ENCODE assay signal across 10 cellular contexts in the genomic region with DNA sequence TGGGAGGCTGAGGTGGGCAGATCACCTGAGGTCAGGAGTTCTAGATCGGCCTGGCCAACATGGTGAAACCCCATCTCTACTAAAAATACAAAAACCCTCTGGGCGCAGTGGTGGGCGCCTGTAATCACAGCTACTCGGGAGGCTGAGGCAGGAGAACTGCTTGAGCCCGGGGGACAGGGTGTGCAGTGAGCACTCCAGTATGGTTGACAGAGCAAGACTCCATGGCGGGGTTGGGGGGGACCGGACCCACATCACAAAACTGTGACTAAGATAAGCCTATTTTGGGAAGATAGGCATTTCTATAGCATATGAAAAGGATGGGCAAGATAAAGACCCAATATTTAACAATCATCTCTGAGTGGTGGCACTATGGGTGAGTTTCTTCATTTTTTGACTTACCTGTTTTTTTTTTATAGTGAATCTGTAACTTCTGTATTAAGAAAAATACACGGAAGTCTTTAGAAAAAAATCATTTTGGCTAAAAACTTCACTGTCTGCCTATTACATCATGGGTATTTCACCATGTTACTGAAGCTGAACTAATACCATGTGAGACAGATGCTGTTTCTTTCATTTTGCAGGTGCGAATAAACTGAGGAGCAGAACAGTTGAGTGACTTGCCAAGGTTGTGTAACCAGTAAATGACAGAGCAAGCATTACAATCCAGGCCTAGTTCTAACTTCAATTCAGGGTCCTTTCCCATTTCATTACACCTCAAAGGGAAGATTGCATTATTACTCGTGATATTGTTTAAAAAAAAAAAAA. TPM values are rescaled to one million over a fixed set of nuclear protein-coding genes. Genes with fewer than 3 reads are reported as not detected.
DNase-seq lines count a peak whose midpoint lies in the region; ATAC-seq and TF ChIP-seq lines count a peak whose summit lies in the region.
"Had no signal": no experiment of that assay in that cellular context is flagged by ENCODE, and none has a peak within 500 bp of the region (broad histone marks: within the 10 kb centered on the region; RNA-seq: fewer than 3 reads in every experiment).

No MANE protein-coding gene starts in this region.

- DNase-seq in GM23338 (ENCODE audit: low spot score) (no peak), Panc1 (ENCODE audit: low read depth, low spot score) (no peak), esophagus squamous epithelium (lab: John Stamatoyannopoulos, UW) (no peak), renal cortical epithelial cell (ENCODE audit: low read depth) (peak; percentile 63), ACHN (no peak), HK-2 (ENCODE audit: unreplicated experiment) (no peak)
- DNase-seq: caudate nucleus, NCI-H1436, T-helper 9 cell had no signal

- no peak overlapping the region for H3K27ac ChIP-seq in GM23338 (ENCODE audit: low read depth)
- peak overlapping the region; percentile 48; the same call in 1 of the 2 replicates for H3K27ac ChIP-seq in Panc1 (ENCODE audit: low read length)
- H3K27ac ChIP-seq in esophagus squamous epithelium, result peak overlapping the region in 3 of 4 donors; percentile 94 to 96 (median 95)

- intact Hi-C loops in Panc1 (cut with micrococcal nuclease; ENCODE audit: unreplicated experiment) (no loop called here), esophagus squamous epithelium (cut with DNase I) (no loop called here)

- H3K4me3 ChIP-seq in GM23338 (peak overlapping the region; percentile 99), Panc1 (ENCODE audit: low read depth in 2 of 2, low read length in 2 of 2) (peak overlapping the region in 1 of 2 experiments; percentile 75; a peak in 2 of 4 replicates), esophagus squamous epithelium (peak overlapping the region in 1 of 4 donors; percentile 93)

- H3K27ac Mint-ChIP-seq in GM23338, result peak overlapping the region; percentile 74; the same call in 1 of the 2 replicates

- H3K9me3 Mint-ChIP-seq in GM23338, result no peaks in the 10 kb centered on the region

- TSS peak; percentile 65 for BruUV-seq in Panc1 (replicated peaks; lab: Mats Ljungman, UMichigan)

- peaks cover 73% of the 10 kb centered on the region for H3K79me2 ChIP-seq in GM23338 (replicated peaks; ENCODE audit: insufficient read depth)

- CTCF ChIA-PET in Panc1 (lab: Charles Lee), result interaction anchor here (1.0 to 1.1 kb wide), 2 partner anchors 27 to 41 kb away, joined by 3 read pairs; no protein-coding TSS in a partner anchor

- TF ChIP-seq POLR2A in esophagus squamous epithelium (IDR thresholded peaks at IDR 0.05), result no peak

- no peaks in the 10 kb centered on the region for H3K9me2 ChIP-seq in GM23338 (ENCODE audit: insufficient read depth)

- H3K4me3 Mint-ChIP-seq in GM23338, result peak overlapping the region; percentile 99

- no peak for TF ChIP-seq CTCF in GM23338 (conservative IDR thresholded peaks at IDR 0.05; ENCODE audit: low read depth in 2 of 2)
- TF ChIP-seq CTCF in Panc1 (IDR thresholded peaks at IDR 0.05), result no peak
- no peak for TF ChIP-seq CTCF in esophagus squamous epithelium (IDR thresholded peaks at IDR 0.05)

- peaks cover 24% of the 10 kb centered on the region for H3K4me1 ChIP-seq in GM23338 (ENCODE audit: insufficient read depth)
- H3K4me1 ChIP-seq in Panc1 (ENCODE audit: control insufficient read depth, insufficient read depth, low read length), result peaks cover 19% of the 10 kb centered on the region
- H3K4me1 ChIP-seq in esophagus squamous epithelium, result peaks cover 27 to 57% (median 42%) of the 10 kb centered on the region in 3 donors

- H3K4me1 Mint-ChIP-seq in GM23338, result peaks cover 33% of the 10 kb centered on the region

- ATAC-seq in GM23338 (no peak), Panc1 (no peak), HG03196 (IDR thresholded peaks at IDR 0.05; ENCODE audit: unreplicated experiment) (no peak)

- H4K20me1 ChIP-seq in GM23338 (replicated peaks; ENCODE audit: insufficient read depth), result peaks cover 56% of the 10 kb centered on the region

- in situ Hi-C loops in Panc1 (cut with HindIII; ENCODE audit: low pct_unique_long_range_greater_than_20kb, low sequenced_read_pairs), result no loop called here
- in situ Hi-C loops in ACHN (cut with HindIII; ENCODE audit: low pct_ligation_motif_present, low pct_unique_long_range_greater_than_20kb, low sequenced_read_pairs), result no loop called here

- 68 to 79% methylated on average over 10 of the region's 10 CpGs for WGBS in esophagus squamous epithelium, 2 donors

- H3F3A ChIP-seq in GM23338 (replicated peaks; ENCODE audit: low read depth), result 0 out of 2 replicates have a peak, but pooled peaks cover 3% of the 10 kb centered on the region

- H3K27me3 Mint-ChIP-seq in GM23338 (ENCODE audit: insufficient read depth, low read depth, poor library complexity), result peaks cover 10% of the 10 kb centered on the region

- H3K27me3 ChIP-seq in GM23338 (ENCODE audit: insufficient read depth) (no peaks in the 10 kb centered on the region), Panc1 (ENCODE audit: control insufficient read depth, insufficient read depth, low read length) (no peaks in the 10 kb centered on the region), esophagus squamous epithelium (no peaks in the 10 kb centered on the region)

- no peaks in the 10 kb centered on the region for H3K36me3 ChIP-seq in GM23338 (ENCODE audit: insufficient read depth)
- peaks cover 15% of the 10 kb centered on the region for H3K36me3 ChIP-seq in Panc1 (ENCODE audit: control insufficient read depth, insufficient read depth, low read length)
- peaks cover 0 to 6% (median 0%) of the 10 kb centered on the region in 3 donors for H3K36me3 ChIP-seq in esophagus squamous epithelium

- no peak overlapping the region for H2AFZ ChIP-seq in GM23338

- H3K4me2 ChIP-seq in GM23338, result peak overlapping the region; percentile 92

- H3K9me3 ChIP-seq in Panc1 (ENCODE audit: control insufficient read depth, insufficient read depth, low read depth, low read length), result no peaks in the 10 kb centered on the region
- no peaks in the 10 kb centered on the region for H3K9me3 ChIP-seq in esophagus squamous epithelium

- peaks cover 33% of the 10 kb centered on the region for H3K36me3 Mint-ChIP-seq in GM23338 (ENCODE audit: low read depth)

- POLR2A ChIA-PET in Panc1 (lab: Charles Lee), result interaction anchor here (1.2 kb wide), 1 partner anchor 28 kb away, joined by 13 read pairs; a partner anchor contains a TSS

TF ChIP-seq in GM23338, 12 proteins besides CTCF, POLR2A, EP300 and RAD21:
- TF ChIP-seq, protein P1, sequence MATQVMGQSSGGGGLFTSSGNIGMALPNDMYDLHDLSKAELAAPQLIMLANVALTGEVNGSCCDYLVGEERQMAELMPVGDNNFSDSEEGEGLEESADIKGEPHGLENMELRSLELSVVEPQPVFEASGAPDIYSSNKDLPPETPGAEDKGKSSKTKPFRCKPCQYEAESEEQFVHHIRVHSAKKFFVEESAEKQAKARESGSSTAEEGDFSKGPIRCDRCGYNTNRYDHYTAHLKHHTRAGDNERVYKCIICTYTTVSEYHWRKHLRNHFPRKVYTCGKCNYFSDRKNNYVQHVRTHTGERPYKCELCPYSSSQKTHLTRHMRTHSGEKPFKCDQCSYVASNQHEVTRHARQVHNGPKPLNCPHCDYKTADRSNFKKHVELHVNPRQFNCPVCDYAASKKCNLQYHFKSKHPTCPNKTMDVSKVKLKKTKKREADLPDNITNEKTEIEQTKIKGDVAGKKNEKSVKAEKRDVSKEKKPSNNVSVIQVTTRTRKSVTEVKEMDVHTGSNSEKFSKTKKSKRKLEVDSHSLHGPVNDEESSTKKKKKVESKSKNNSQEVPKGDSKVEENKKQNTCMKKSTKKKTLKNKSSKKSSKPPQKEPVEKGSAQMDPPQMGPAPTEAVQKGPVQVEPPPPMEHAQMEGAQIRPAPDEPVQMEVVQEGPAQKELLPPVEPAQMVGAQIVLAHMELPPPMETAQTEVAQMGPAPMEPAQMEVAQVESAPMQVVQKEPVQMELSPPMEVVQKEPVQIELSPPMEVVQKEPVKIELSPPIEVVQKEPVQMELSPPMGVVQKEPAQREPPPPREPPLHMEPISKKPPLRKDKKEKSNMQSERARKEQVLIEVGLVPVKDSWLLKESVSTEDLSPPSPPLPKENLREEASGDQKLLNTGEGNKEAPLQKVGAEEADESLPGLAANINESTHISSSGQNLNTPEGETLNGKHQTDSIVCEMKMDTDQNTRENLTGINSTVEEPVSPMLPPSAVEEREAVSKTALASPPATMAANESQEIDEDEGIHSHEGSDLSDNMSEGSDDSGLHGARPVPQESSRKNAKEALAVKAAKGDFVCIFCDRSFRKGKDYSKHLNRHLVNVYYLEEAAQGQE (IDR thresholded peaks at IDR 0.05; ENCODE audit: unreplicated experiment), result no peak

RNA-seq across cellular contexts. Expression of a gene that starts 2.5 kb away (rescaled TPM):
- 233 TPM in 2 replicates for total RNA-seq in GM23338 (2014; rRNA removed; shearing (Covaris generic))
- 124 and 134 TPM in 2 replicates for polyA plus RNA-seq in GM23338 (2016; fragmentation: Nextera tagmentation; extraction: Ambion mirVana)
- total RNA-seq in Panc1 (2021; ENCODE audit: unreplicated experiment), result 160 TPM
- polyA plus RNA-seq in Panc1 (2012; ENCODE audit: insufficient read length), result 42.5 TPM
- total RNA-seq in esophagus squamous epithelium, result 10 to 100 TPM; 50.4 to 88.9 (median 64.1) TPM
- total RNA-seq in renal cortical epithelial cell, result 76.8 and 137 TPM in 2 replicates

RNA-seq across cellular contexts. Expression of a gene that starts 14.9 kb away (rescaled TPM):
- 87.0 and 109 TPM in 2 replicates for total RNA-seq in GM23338 (2014; rRNA removed; shearing (Covaris generic))
- 106 and 109 TPM in 2 replicates for polyA plus RNA-seq in GM23338 (2016; fragmentation: Nextera tagmentation; extraction: Ambion mirVana)
- total RNA-seq in Panc1 (2021; ENCODE audit: unreplicated experiment) (81.0 TPM), esophagus squamous epithelium (10 to 100 TPM; 67.7 to 92.3 (median 78.7) TPM), renal cortical epithelial cell (94.0 and 135 TPM in 2 replicates)
- polyA plus RNA-seq in Panc1 (2012; ENCODE audit: insufficient read length), result 118 TPM

RNA-seq across cellular contexts. Expression of a gene that starts 28.3 kb away (rescaled TPM):
- 16.6 and 17.2 TPM in 2 replicates for total RNA-seq in GM23338 (2014; rRNA removed; shearing (Covaris generic))
- polyA plus RNA-seq in GM23338 (2016; fragmentation: Nextera tagmentation; extraction: Ambion mirVana), result 4.1 and 5.8 TPM in 2 replicates
- 23.2 TPM for total RNA-seq in Panc1 (2021; ENCODE audit: unreplicated experiment)
- 24.7 TPM for polyA plus RNA-seq in Panc1 (2012; ENCODE audit: insufficient read length)
- total RNA-seq in esophagus squamous epithelium, result 10 to 100 TPM; 12.4 to 22.7 (median 16.0) TPM
- 28.1 and 31.7 TPM in 2 replicates for total RNA-seq in renal cortical epithelial cell

RNA-seq across cellular contexts. Expression of a gene that starts 28.4 kb away (rescaled TPM):
- 99.5 and 108 TPM in 2 replicates for total RNA-seq in GM23338 (2014; rRNA removed; shearing (Covaris generic))
- 168 and 185 TPM in 2 replicates for polyA plus RNA-seq in GM23338 (2016; fragmentation: Nextera tagmentation; extraction: Ambion mirVana)
- total RNA-seq in Panc1 (2021; ENCODE audit: unreplicated experiment) (135 TPM), esophagus squamous epithelium (10 to 100 TPM; 65.5 to 89.9 (median 83.6) TPM), renal cortical epithelial cell (61.1 and 64.7 TPM in 2 replicates)
- 135 TPM for polyA plus RNA-seq in Panc1 (2012; ENCODE audit: insufficient read length)

RNA-seq across cellular contexts. Expression of a gene that starts 36.0 kb away (rescaled TPM):
- not detected in 2 replicates for total RNA-seq in GM23338 (2014; rRNA removed; shearing (Covaris generic))
- not detected in 2 replicates for polyA plus RNA-seq in GM23338 (2016; fragmentation: Nextera tagmentation; extraction: Ambion mirVana)
- not detected for total RNA-seq in Panc1 (2021; ENCODE audit: unreplicated experiment)
- not detected for polyA plus RNA-seq in Panc1 (2012; ENCODE audit: insufficient read length)
- total RNA-seq in esophagus squamous epithelium, result not detected
- not detected in 2 replicates for total RNA-seq in renal cortical epithelial cell
